In genomic region chr10:43901302-43901701, GRCh38 we compare ENCODE assay signal across 1 cellular context.
TF ChIP-seq lines count a peak whose summit lies in the region.

No MANE protein-coding gene starts in this region.

TF ChIP-seq in SK-N-SH, 30 proteins besides CTCF, POLR2A, EP300 and RAD21:
- no peak for TF ChIP-seq FOXM1 (IDR thresholded peaks at IDR 0.05; ENCODE audit: low read depth)
- TF ChIP-seq, protein P1, sequence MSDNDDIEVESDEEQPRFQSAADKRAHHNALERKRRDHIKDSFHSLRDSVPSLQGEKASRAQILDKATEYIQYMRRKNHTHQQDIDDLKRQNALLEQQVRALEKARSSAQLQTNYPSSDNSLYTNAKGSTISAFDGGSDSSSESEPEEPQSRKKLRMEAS (IDR thresholded peaks at IDR 0.05; ENCODE audit: low read depth) = no peak
- no peak for TF ChIP-seq IRF3 (IDR thresholded peaks at IDR 0.05; ENCODE audit: low read depth, low read length)
- no peak for TF ChIP-seq POLR2AphosphoS5 (IDR thresholded peaks at IDR 0.05; ENCODE audit: low read depth, low read length)
- no peak for TF ChIP-seq USF2 (IDR thresholded peaks at IDR 0.05; ENCODE audit: borderline replicate concordance, low read depth, low read length)
- no peak for TF ChIP-seq RXRA (IDR thresholded peaks at IDR 0.05; ENCODE audit: borderline replicate concordance, low read depth)
- no peak for TF ChIP-seq NRF1 (IDR thresholded peaks at IDR 0.05; ENCODE audit: low read depth, low read length)
- TF ChIP-seq, protein P2, sequence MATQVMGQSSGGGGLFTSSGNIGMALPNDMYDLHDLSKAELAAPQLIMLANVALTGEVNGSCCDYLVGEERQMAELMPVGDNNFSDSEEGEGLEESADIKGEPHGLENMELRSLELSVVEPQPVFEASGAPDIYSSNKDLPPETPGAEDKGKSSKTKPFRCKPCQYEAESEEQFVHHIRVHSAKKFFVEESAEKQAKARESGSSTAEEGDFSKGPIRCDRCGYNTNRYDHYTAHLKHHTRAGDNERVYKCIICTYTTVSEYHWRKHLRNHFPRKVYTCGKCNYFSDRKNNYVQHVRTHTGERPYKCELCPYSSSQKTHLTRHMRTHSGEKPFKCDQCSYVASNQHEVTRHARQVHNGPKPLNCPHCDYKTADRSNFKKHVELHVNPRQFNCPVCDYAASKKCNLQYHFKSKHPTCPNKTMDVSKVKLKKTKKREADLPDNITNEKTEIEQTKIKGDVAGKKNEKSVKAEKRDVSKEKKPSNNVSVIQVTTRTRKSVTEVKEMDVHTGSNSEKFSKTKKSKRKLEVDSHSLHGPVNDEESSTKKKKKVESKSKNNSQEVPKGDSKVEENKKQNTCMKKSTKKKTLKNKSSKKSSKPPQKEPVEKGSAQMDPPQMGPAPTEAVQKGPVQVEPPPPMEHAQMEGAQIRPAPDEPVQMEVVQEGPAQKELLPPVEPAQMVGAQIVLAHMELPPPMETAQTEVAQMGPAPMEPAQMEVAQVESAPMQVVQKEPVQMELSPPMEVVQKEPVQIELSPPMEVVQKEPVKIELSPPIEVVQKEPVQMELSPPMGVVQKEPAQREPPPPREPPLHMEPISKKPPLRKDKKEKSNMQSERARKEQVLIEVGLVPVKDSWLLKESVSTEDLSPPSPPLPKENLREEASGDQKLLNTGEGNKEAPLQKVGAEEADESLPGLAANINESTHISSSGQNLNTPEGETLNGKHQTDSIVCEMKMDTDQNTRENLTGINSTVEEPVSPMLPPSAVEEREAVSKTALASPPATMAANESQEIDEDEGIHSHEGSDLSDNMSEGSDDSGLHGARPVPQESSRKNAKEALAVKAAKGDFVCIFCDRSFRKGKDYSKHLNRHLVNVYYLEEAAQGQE (IDR thresholded peaks at IDR 0.05; ENCODE audit: low read depth, low read length) = no peak
- no peak for TF ChIP-seq FOXJ3 (CRISPR knock-in tag; IDR thresholded peaks at IDR 0.05)
- no peak for TF ChIP-seq SIN3A (IDR thresholded peaks at IDR 0.05; ENCODE audit: borderline replicate concordance, low read depth, low read length)
- no peak for TF ChIP-seq FOSL2 (IDR thresholded peaks at IDR 0.05; ENCODE audit: borderline replicate concordance, low read depth)
- no peak for TF ChIP-seq PBX3 (IDR thresholded peaks at IDR 0.05)
- TF ChIP-seq EZH2phosphoT487 (IDR thresholded peaks at IDR 0.05; ENCODE audit: borderline replicate concordance, low read depth) = no peak
- TF ChIP-seq JUND (IDR thresholded peaks at IDR 0.05) = no peak
